8 cellular contexts compared by ENCODE assay signal in the genomic region with DNA sequence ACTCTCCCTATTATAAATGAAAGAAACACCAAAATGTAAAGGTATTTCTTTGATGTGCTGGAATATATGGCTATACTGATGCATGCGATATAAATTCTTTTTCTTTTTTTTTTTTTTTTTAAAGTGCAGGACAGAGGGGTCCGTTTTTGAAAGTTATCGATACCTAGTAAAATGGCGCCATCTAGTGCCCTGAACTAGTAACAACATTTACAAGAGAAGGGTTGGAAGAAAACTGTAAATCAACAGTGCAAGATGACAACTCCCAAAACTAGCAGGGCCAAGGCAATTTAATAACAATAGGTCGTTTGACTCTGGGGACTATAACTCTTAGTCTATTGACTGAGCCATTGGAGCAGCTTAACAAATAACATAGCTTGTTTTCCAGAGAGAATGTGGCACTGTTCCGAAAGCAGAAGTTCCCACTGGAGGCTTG.
DNase-seq lines count a peak whose midpoint lies in the region; ATAC-seq and TF ChIP-seq lines count a peak whose summit lies in the region.

No MANE protein-coding gene starts in this region.

- in situ Hi-C loops in KBM-7 (cut with MboI; ENCODE audit: low pct_unique_long_range_greater_than_20kb, low sequenced_read_pairs), result loop anchor here (25.0 kb wide), 1 partner anchor 487 kb away; no protein-coding TSS in a partner anchor

- H3K4me1 ChIP-seq in esophagus muscularis mucosa (peaks cover 0 to 27% (median 25%) of the 10 kb centered on the region in 4 donors), neutrophil (ENCODE audit: control insufficient read depth in 1 of 2, insufficient read depth in 1 of 2, low read depth in 1 of 2, low read length in 1 of 2) (peaks cover 10 to 17% of the 10 kb centered on the region in 2 experiments)

- H3K27ac ChIP-seq in esophagus muscularis mucosa (replicated peaks in 1 of 4), result no peak overlapping the region
- H3K27ac ChIP-seq in neutrophil, result no peak overlapping the region

- intact Hi-C loops in esophagus muscularis mucosa (cut with DNase I), result no loop called here

- no peak for TF ChIP-seq EP300 in esophagus muscularis mucosa (IDR thresholded peaks at IDR 0.05)

- no peak for ATAC-seq in HG03469 (IDR thresholded peaks at IDR 0.05; ENCODE audit: unreplicated experiment)

- H3K9me3 ChIP-seq in esophagus muscularis mucosa, result no peaks in the 10 kb centered on the region
- H3K9me3 ChIP-seq in neutrophil, result no peaks in the 10 kb centered on the region

- TF ChIP-seq CTCF in esophagus muscularis mucosa (IDR thresholded peaks at IDR 0.05) (peak; percentile 56 to 71 (median 61)), neutrophil (IDR thresholded peaks at IDR 0.05) (peak; percentile 46)

- H3K4me3 ChIP-seq in esophagus muscularis mucosa (no peak overlapping the region), neutrophil (ENCODE audit: low read depth in 1 of 2, low read length in 1 of 2) (no peak overlapping the region)

- no peaks in the 10 kb centered on the region for H3K36me3 ChIP-seq in esophagus muscularis mucosa
- H3K36me3 ChIP-seq in neutrophil, result no peaks in the 10 kb centered on the region

- 17% methylated on average over 6 of the region's 6 CpGs for WGBS in esophagus muscularis mucosa

- no peak for TF ChIP-seq POLR2A in esophagus muscularis mucosa (IDR thresholded peaks at IDR 0.05; ENCODE audit: low read depth)

- H3K27me3 ChIP-seq in esophagus muscularis mucosa, result no peaks in the 10 kb centered on the region
- peaks cover 16% of the 10 kb centered on the region for H3K27me3 ChIP-seq in neutrophil

- DNase-seq in NCI-H2081 (lab: John Stamatoyannopoulos, UW), result peak; percentile 22 to 26
- no peak for DNase-seq in NCI-H2081 treated with DMSO at 0.1 percent for 48 hours (lab: John Stamatoyannopoulos, UW)
- peak; percentile 66 for DNase-seq in KBM-7
- peak; percentile 64 for DNase-seq in RKO (ENCODE audit: low spot score)
- DNase-seq in esophagus muscularis mucosa (ENCODE audit: extremely low spot score), result no peak
- DNase-seq in stimulated activated CD4-positive, alpha-beta T cell treated with anti-CD3 and anti-CD28 coated beads, Interleukin-1b, Interleukin-23, amount 100 ng/mL, for 48 hours, result no peak

Comparison
In these comparisons a context has a peak if more than half of its experiments do, and no peak if none do; other contexts are left out.
1. DNase-seq: peak in NCI-H2081 (2 of 2), KBM-7 (single experiment) and RKO (single experiment); none in NCI-H2081 treated with DMSO at 0.1 percent for 48 hours (single experiment), esophagus muscularis mucosa (single experiment) and stimulated activated CD4-positive, alpha-beta T cell treated with anti-CD3 and anti-CD28 coated beads, Interleukin-1b, Interleukin-23, amount 100 ng/mL, for 48 hours (single experiment).